Comparison of ENCODE assay signal across 14 cellular contexts in the genomic region with DNA sequence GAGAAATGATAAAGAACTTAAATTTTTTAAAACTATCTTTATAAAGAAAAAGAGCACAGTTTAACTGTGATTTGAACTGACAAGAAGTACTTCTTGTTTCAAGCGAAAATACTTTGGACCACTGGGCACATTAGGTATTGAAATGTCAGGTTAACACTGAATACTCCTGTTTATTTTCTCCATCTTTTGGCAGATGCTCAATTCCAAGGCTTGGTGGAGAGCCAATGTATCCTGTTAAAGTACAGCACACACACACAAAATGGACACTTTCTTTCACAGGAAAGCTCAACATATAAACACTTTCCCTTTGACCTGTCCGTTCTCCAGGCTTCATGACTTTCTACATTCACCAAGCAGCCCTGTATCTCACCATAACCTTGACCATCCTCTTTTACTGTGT. TPM values are rescaled to one million over a fixed set of nuclear protein-coding genes. Genes with fewer than 3 reads are reported as not detected.
DNase-seq lines count a peak whose midpoint lies in the region; ATAC-seq, FAIRE-seq and TF ChIP-seq lines count a peak whose summit lies in the region.
"Had no signal": no experiment of that assay in that cellular context is flagged by ENCODE, and none has a peak within 500 bp of the region (broad histone marks: within the 10 kb centered on the region; RNA-seq: fewer than 3 reads in every experiment).

No MANE protein-coding gene starts in this region.

- no peak for FAIRE-seq in HTR-8/SVneo (lab: Jason Lieb, UNC)
- FAIRE-seq: A549 had no signal

- H3K27ac ChIP-seq in upper lobe of left lung: peak overlapping the region; percentile 19 to 75 (median 60)
- H3K27ac ChIP-seq: A549, SJCRH30 had no signal

- TF ChIP-seq CTCF in choroid plexus epithelial cell (conservative IDR thresholded peaks at IDR 0.05; ENCODE audit: low read depth, low read length) (no peak), mesothelial cell of epicardium (IDR thresholded peaks at IDR 0.05; ENCODE audit: unreplicated experiment) (no peak), upper lobe of left lung (IDR thresholded peaks at IDR 0.05) (no peak)

- H3K9me3 Mint-ChIP-seq in mesothelial cell of epicardium: no peaks in the 10 kb centered on the region
- H3K9me3 Mint-ChIP-seq: type B pancreatic cell had no signal

- H3K36me3 Mint-ChIP-seq in mesothelial cell of epicardium: no peaks in the 10 kb centered on the region
- H3K36me3 Mint-ChIP-seq: type B pancreatic cell had no signal

- H3K4me3 Mint-ChIP-seq in mesothelial cell of epicardium: no peak overlapping the region
- H3K4me3 Mint-ChIP-seq: type B pancreatic cell had no signal

- TF ChIP-seq POLR2A in upper lobe of left lung (IDR thresholded peaks at IDR 0.05): no peak

- no peak for TF ChIP-seq EP300 in upper lobe of left lung (IDR thresholded peaks at IDR 0.05)

- WGBS in upper lobe of left lung, 2 donors: 30 to 39% methylated on average over 2 of the region's 2 CpGs

- H3K36me3 ChIP-seq in upper lobe of left lung: no peaks in the 10 kb centered on the region

- peak overlapping the region; percentile 10 for H3K27ac Mint-ChIP-seq in mesothelial cell of epicardium
- H3K27ac Mint-ChIP-seq: type B pancreatic cell had no signal

- no peaks in the 10 kb centered on the region for H3K27me3 ChIP-seq in upper lobe of left lung
- H3K27me3 ChIP-seq: SJCRH30 had no signal

- ATAC-seq in upper lobe of left lung (ENCODE audit: low FRiP score in 2 of 2) (no peak), HG03135 (IDR thresholded peaks at IDR 0.05; ENCODE audit: unreplicated experiment) (no peak), GM21825 (IDR thresholded peaks at IDR 0.05; ENCODE audit: unreplicated experiment) (no peak)
- ATAC-seq: A549 had no signal

- H3K4me1 ChIP-seq in upper lobe of left lung: peaks cover 16 to 24% (median 18%) of the 10 kb centered on the region in 4 donors
- H3K4me1 ChIP-seq: A549, SJCRH30 had no signal

- peak; percentile 29 for DNase-seq in NCI-H2171 treated with DMSO at 0.1 percent for 48 hours (lab: John Stamatoyannopoulos, UW)
- DNase-seq in NCI-H2171 (lab: John Stamatoyannopoulos, UW): no peak
- peak; percentile 49 for DNase-seq in choroid plexus epithelial cell (ENCODE audit: low read depth)
- no peak for DNase-seq in mesothelial cell of epicardium (ENCODE audit: low spot score in 2 of 2, unreplicated experiment in 2 of 2)
- no peak for DNase-seq in upper lobe of left lung
- no peak for DNase-seq in HTR-8/SVneo (ENCODE audit: insufficient read length, low spot score)
- DNase-seq: activated CD8-positive, alpha-beta memory T cell treated with anti-CD3 and anti-CD28 coated beads for 24 hours; activated naive CD4-positive, alpha-beta T cell treated with anti-CD3 and anti-CD28 coated beads, Interleukin-2, amount 50 U/mL, for 16 hours; NCI-H82 had no signal

- H3K4me3 ChIP-seq in choroid plexus epithelial cell (ENCODE audit: low read depth, low read length): no peak overlapping the region
- H3K4me3 ChIP-seq in upper lobe of left lung: no peak overlapping the region
- H3K4me3 ChIP-seq: A549, SJCRH30 had no signal

- H3K9me3 ChIP-seq in upper lobe of left lung: no peaks in the 10 kb centered on the region
- H3K9me3 ChIP-seq: A549, SJCRH30 had no signal

- peaks cover 32% of the 10 kb centered on the region for H3K4me1 Mint-ChIP-seq in mesothelial cell of epicardium

- H3K27me3 Mint-ChIP-seq in mesothelial cell of epicardium (ENCODE audit: low read depth): no peaks in the 10 kb centered on the region
- H3K27me3 Mint-ChIP-seq: type B pancreatic cell had no signal

RNA-seq across cellular contexts. Expression of a gene that starts 32.6 kb away (rescaled TPM):
- total RNA-seq in mesothelial cell of epicardium (106 to 113 TPM (median 110 TPM) in 3 replicates), upper lobe of left lung (100 to 1,000 TPM in 2 of 6 donors, 10 to 100 TPM in 4; 37.0 to 139 (median 77.0) TPM)

Comparison
In these comparisons a context has a peak if more than half of its experiments do, and no peak if none do; other contexts are left out.
1. DNase-seq: peak in NCI-H2171 treated with DMSO at 0.1 percent for 48 hours (single experiment) and choroid plexus epithelial cell (single experiment); none in NCI-H2171 (single experiment), mesothelial cell of epicardium (0 of 2), upper lobe of left lung (0 of 2) and HTR-8/SVneo (single experiment).